In the genomic region with DNA sequence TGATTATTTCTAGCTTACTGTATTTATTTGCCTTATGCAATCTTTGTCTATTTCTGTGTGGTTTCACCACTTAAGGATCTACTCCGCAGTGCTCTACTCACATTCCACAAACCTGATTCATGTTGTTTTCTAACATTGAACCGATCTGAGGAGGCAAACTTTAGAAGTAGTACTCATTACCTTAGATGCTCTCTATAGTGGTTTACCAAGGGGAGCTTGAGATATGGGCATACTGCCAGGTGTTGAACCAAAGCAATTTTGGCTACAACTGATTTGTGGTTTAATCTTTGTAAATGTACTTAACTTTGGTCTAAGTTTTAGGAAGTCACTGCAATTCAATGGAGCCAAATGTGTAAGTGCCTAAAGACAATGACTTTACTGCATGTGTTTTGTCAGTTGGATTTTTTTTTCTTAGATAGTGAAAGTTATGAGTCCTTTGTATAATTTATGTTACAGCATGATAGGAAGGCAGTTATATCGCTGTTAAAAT, we compare ENCODE assay signal across 1 cellular context.
TF ChIP-seq lines count a peak whose summit lies in the region.

No MANE protein-coding gene starts in this region.

TF ChIP-seq in SK-N-SH treated with all-trans-retinoic acid at 6 μM for 48 hours, 23 proteins besides CTCF, POLR2A, EP300 and RAD21 (continued from another document):
- TF ChIP-seq, protein P1, sequence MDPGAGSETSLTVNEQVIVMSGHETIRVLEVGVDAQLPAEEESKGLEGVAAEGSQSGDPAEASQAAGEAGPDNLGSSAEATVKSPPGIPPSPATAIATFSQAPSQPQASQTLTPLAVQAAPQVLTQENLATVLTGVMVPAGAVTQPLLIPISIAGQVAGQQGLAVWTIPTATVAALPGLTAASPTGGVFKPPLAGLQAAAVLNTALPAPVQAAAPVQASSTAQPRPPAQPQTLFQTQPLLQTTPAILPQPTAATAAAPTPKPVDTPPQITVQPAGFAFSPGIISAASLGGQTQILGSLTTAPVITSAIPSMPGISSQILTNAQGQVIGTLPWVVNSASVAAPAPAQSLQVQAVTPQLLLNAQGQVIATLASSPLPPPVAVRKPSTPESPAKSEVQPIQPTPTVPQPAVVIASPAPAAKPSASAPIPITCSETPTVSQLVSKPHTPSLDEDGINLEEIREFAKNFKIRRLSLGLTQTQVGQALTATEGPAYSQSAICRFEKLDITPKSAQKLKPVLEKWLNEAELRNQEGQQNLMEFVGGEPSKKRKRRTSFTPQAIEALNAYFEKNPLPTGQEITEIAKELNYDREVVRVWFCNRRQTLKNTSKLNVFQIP (CRISPR knock-in tag; IDR thresholded peaks at IDR 0.05; ENCODE audit: borderline replicate concordance, low read depth) = no peak
- TF ChIP-seq, protein P2, sequence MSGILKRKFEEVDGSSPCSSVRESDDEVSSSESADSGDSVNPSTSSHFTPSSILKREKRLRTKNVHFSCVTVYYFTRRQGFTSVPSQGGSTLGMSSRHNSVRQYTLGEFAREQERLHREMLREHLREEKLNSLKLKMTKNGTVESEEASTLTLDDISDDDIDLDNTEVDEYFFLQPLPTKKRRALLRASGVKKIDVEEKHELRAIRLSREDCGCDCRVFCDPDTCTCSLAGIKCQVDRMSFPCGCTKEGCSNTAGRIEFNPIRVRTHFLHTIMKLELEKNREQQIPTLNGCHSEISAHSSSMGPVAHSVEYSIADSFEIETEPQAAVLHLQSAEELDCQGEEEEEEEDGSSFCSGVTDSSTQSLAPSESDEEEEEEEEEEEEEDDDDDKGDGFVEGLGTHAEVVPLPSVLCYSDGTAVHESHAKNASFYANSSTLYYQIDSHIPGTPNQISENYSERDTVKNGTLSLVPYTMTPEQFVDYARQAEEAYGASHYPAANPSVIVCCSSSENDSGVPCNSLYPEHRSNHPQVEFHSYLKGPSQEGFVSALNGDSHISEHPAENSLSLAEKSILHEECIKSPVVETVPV (CRISPR knock-in tag; IDR thresholded peaks at IDR 0.05) = 0 out of 2 replicates have a peak, but pooled peaks have one; percentile 46
- TF ChIP-seq, protein P3, sequence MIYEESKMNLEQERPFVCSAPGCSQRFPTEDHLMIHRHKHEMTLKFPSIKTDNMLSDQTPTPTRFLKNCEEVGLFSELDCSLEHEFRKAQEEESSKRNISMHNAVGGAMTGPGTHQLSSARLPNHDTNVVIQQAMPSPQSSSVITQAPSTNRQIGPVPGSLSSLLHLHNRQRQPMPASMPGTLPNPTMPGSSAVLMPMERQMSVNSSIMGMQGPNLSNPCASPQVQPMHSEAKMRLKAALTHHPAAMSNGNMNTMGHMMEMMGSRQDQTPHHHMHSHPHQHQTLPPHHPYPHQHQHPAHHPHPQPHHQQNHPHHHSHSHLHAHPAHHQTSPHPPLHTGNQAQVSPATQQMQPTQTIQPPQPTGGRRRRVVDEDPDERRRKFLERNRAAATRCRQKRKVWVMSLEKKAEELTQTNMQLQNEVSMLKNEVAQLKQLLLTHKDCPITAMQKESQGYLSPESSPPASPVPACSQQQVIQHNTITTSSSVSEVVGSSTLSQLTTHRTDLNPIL (CRISPR knock-in tag; IDR thresholded peaks at IDR 0.05; ENCODE audit: low read depth) = 0 out of 2 replicates have a peak, but pooled peaks have one; percentile 46
- TF ChIP-seq, protein P4, sequence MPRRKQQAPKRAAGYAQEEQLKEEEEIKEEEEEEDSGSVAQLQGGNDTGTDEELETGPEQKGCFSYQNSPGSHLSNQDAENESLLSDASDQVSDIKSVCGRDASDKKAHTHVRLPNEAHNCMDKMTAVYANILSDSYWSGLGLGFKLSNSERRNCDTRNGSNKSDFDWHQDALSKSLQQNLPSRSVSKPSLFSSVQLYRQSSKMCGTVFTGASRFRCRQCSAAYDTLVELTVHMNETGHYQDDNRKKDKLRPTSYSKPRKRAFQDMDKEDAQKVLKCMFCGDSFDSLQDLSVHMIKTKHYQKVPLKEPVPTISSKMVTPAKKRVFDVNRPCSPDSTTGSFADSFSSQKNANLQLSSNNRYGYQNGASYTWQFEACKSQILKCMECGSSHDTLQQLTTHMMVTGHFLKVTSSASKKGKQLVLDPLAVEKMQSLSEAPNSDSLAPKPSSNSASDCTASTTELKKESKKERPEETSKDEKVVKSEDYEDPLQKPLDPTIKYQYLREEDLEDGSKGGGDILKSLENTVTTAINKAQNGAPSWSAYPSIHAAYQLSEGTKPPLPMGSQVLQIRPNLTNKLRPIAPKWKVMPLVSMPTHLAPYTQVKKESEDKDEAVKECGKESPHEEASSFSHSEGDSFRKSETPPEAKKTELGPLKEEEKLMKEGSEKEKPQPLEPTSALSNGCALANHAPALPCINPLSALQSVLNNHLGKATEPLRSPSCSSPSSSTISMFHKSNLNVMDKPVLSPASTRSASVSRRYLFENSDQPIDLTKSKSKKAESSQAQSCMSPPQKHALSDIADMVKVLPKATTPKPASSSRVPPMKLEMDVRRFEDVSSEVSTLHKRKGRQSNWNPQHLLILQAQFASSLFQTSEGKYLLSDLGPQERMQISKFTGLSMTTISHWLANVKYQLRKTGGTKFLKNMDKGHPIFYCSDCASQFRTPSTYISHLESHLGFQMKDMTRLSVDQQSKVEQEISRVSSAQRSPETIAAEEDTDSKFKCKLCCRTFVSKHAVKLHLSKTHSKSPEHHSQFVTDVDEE (CRISPR knock-in tag; IDR thresholded peaks at IDR 0.05) = no peak
- TF ChIP-seq ZFP30 (CRISPR knock-in tag; IDR thresholded peaks at IDR 0.05) (no peak), ISL1 (CRISPR knock-in tag; IDR thresholded peaks at IDR 0.05) (peak; percentile 92), SNAI2 (CRISPR knock-in tag; IDR thresholded peaks at IDR 0.05) (no peak)
